ENCODE assay signal across 10 cellular contexts in genomic region chr16:84584678-84585077, GRCh38.
"Had no signal": no experiment of that assay in that cellular context is flagged by ENCODE, and none has a peak within 500 bp of the region (broad histone marks: within the 10 kb centered on the region; RNA-seq: fewer than 3 reads in every experiment).

No MANE protein-coding gene starts in this region.

- H3K4me1 ChIP-seq: right atrium auricular region, vagina had no signal

- H3K27ac ChIP-seq: brain microvascular endothelial cell, right atrium auricular region, vagina had no signal

- FAIRE-seq: small intestine, TTC549 had no signal

- H3K9me3 ChIP-seq: right atrium auricular region, tibial nerve, vagina had no signal

- H3K36me3 ChIP-seq: right atrium auricular region, vagina had no signal

- H3K27me3 ChIP-seq: brain microvascular endothelial cell, right atrium auricular region, tibial nerve, vagina had no signal

- H3K4me3 ChIP-seq: right atrium auricular region, tibial nerve, vagina had no signal

- DNase-seq: activated CD4-positive, CD25-positive, alpha-beta regulatory T cell; activated naive CD4-positive, alpha-beta T cell treated with anti-CD3 and anti-CD28 coated beads, Interleukin-2, amount 50 U/mL, for 16 hours; brain microvascular endothelial cell; kidney glomerular epithelial cell; small intestine; T-helper 1 cell had no signal
